In genomic region chr11:57776577-57776976, GRCh38 we compare ENCODE assay signal across 12 cellular contexts. TPM values are rescaled to one million over a fixed set of nuclear protein-coding genes. Genes with fewer than 3 reads are reported as not detected.
DNase-seq lines count a peak whose midpoint lies in the region; ATAC-seq, FAIRE-seq and TF ChIP-seq lines count a peak whose summit lies in the region.
"Had no signal": no experiment of that assay in that cellular context is flagged by ENCODE, and none has a peak within 500 bp of the region (broad histone marks: within the 10 kb centered on the region; RNA-seq: fewer than 3 reads in every experiment).

No MANE protein-coding gene starts in this region.

- peaks cover 58% of the 10 kb centered on the region for H3F3A ChIP-seq in GM23248 (ENCODE audit: insufficient read depth)

- peak overlapping the region; percentile 37 for H3K4me2 ChIP-seq in GM23248 (ENCODE audit: unreplicated experiment)

- H3K4me3 Mint-ChIP-seq in brain: peak overlapping the region; percentile 37 to 83 (median 78)
- H3K4me3 Mint-ChIP-seq: activated T-cell treated with anti-CD3 and anti-CD28 coated beads, Interleukin-2, amount 50 U/mL, for 24 hours; CD4-positive, CD25-positive, alpha-beta regulatory T cell had no signal

- H3K9ac ChIP-seq in GM23248 (0 out of 2 replicates have a peak overlapping the region, but pooled peaks have one; percentile 79), kidney (ENCODE audit: low read length in 2 of 2) (no peak overlapping the region)

- peaks cover 35% of the 10 kb centered on the region for H3K36me3 Mint-ChIP-seq in brain

- H2AFZ ChIP-seq in GM23248: no peak overlapping the region

- H3K9me3 ChIP-seq in GM23248 (ENCODE audit: low read depth) (no peaks in the 10 kb centered on the region), kidney (ENCODE audit: control insufficient read depth in 1 of 2, low read length in 2 of 2) (no peaks in the 10 kb centered on the region)

- peaks cover 97% of the 10 kb centered on the region for H3K4me1 Mint-ChIP-seq in brain

- H3K27ac ChIP-seq in GM23248 (peak overlapping the region; percentile 93), kidney (ENCODE audit: low read depth in 2 of 2, low read length in 2 of 2) (peak overlapping the region; percentile 52 to 80), skin epidermis (peak overlapping the region in 19 of 21 experiments; percentile 1 to 89 (median 63))

- intact Hi-C loops in kidney (cut with DNase I): no loop called here

- no peaks in the 10 kb centered on the region for H3K9me3 Mint-ChIP-seq in brain
- H3K9me3 Mint-ChIP-seq: activated T-cell treated with anti-CD3 and anti-CD28 coated beads, Interleukin-2, amount 50 U/mL, for 24 hours had no signal

- peaks cover 40% of the 10 kb centered on the region; the same call in 1 of the 2 replicates for H4K20me1 ChIP-seq in GM23248 (ENCODE audit: insufficient read depth)

- ATAC-seq in HG03196 (IDR thresholded peaks at IDR 0.05; ENCODE audit: unreplicated experiment): no peak

- H3K9me2 ChIP-seq in GM23248 (ENCODE audit: insufficient read depth): no peaks in the 10 kb centered on the region

- H3K27ac Mint-ChIP-seq in brain: peak overlapping the region; percentile 25 to 99 (median 96)
- H3K27ac Mint-ChIP-seq: activated T-cell treated with anti-CD3 and anti-CD28 coated beads, Interleukin-2, amount 50 U/mL, for 24 hours had no signal

- H3K4me1 ChIP-seq in GM23248 (ENCODE audit: insufficient read depth) (peaks cover 61% of the 10 kb centered on the region), kidney (ENCODE audit: control insufficient read depth in 1 of 2, insufficient read depth in 1 of 2, low read depth in 1 of 2, low read length in 2 of 2) (peaks cover 71 to 76% of the 10 kb centered on the region in 2 donors)

- H3K4me3 ChIP-seq in GM23248 (no peak overlapping the region), kidney (ENCODE audit: low read length in 2 of 2) (peak overlapping the region in 1 of 2 donors; percentile 5), skin epidermis (no peak overlapping the region)

- TF ChIP-seq CTCF in brain (conservative IDR thresholded peaks at IDR 0.05) (no peak), kidney (IDR thresholded peaks at IDR 0.05; ENCODE audit: borderline replicate concordance, extremely low read depth, insufficient read depth) (no peak)

- DNase-seq in GM23248 (no peak), kidney (no peak), NOMO-1 (lab: John Stamatoyannopoulos, UW; ENCODE audit: unreplicated experiment in 2 of 2) (no peak), glomerular visceral epithelial cell (ENCODE audit: extremely low spot score) (no peak), NCI-H345 (lab: John Stamatoyannopoulos, UW) (no peak)
- DNase-seq: activated T-cell treated with anti-CD3 and anti-CD28 coated beads, Interleukin-2, amount 50 U/mL, for 24 hours; CD4-positive, CD25-positive, alpha-beta regulatory T cell; NCI-H1694; stimulated activated CD4-positive, alpha-beta T cell treated with anti-CD3 and anti-CD28 coated beads, Interleukin-4, amount 100 ng/mL, for 1 hour had no signal

- H3K36me3 ChIP-seq in GM23248 (ENCODE audit: low read depth) (0 out of 2 replicates have a peak, but pooled peaks cover 3% of the 10 kb centered on the region), kidney (ENCODE audit: control insufficient read depth in 1 of 2, insufficient read depth in 2 of 2, low read length in 2 of 2) (no peaks in the 10 kb centered on the region)

- H3K27me3 ChIP-seq in GM23248 (replicated peaks; ENCODE audit: insufficient read depth): no peaks in the 10 kb centered on the region

- whole genome bisulfite sequencing in GM23248 (ENCODE audit: low coverage in 1 of 2, low lambda C conversion rate in 2 of 2, missing lambda C conversion rate in 2 of 2), 2 experiments: 80 to 94% methylated on average over 1 of the region's 1 CpG

- in situ Hi-C loops in GM23248 (cut with MboI): no loop called here

- H3K79me2 ChIP-seq in GM23248 (ENCODE audit: insufficient read depth): peaks cover 97% of the 10 kb centered on the region

- no peak for FAIRE-seq in kidney (lab: Jason Lieb, UNC)

- H3K27me3 Mint-ChIP-seq in brain: no peaks in the 10 kb centered on the region
- H3K27me3 Mint-ChIP-seq: activated T-cell treated with anti-CD3 and anti-CD28 coated beads, Interleukin-2, amount 50 U/mL, for 24 hours; CD4-positive, CD25-positive, alpha-beta regulatory T cell had no signal

RNA-seq across cellular contexts. Expression of gene CTNND1, which starts 15.0 kb away (rescaled TPM):
- 94.2 and 101 TPM in 2 replicates for total RNA-seq in GM23248 (2014; rRNA removed; shearing (Covaris generic))
- 64.5 and 66.9 TPM in 2 replicates for polyA plus RNA-seq in GM23248 (2016; fragmentation: Nextera tagmentation; extraction: Ambion mirVana)
- polyA plus RNA-seq in brain (ENCODE audit: insufficient read depth, low read depth, low replicate concordance): 79.0 TPM
- 272 TPM for total RNA-seq in kidney
- polyA plus RNA-seq in kidney (ENCODE audit: insufficient read depth, low read depth, low replicate concordance): 52.7 TPM

RNA-seq across cellular contexts. Expression of gene BTBD18, which starts 25.0 kb away (rescaled TPM):
- not detected in 2 replicates for total RNA-seq in GM23248 (2014; rRNA removed; shearing (Covaris generic))
- polyA plus RNA-seq in GM23248 (2016; fragmentation: Nextera tagmentation; extraction: Ambion mirVana) (0.10 TPM in 1 of 2 replicates, not detected in the other), brain (ENCODE audit: insufficient read depth, low read depth, low replicate concordance) (not detected), kidney (ENCODE audit: insufficient read depth, low read depth, low replicate concordance) (not detected)
- total RNA-seq in kidney: not detected
- total RNA-seq: CD4-positive, CD25-positive, alpha-beta regulatory T cell had no signal

RNA-seq across cellular contexts. Expression of gene SELENOH, which starts 35.3 kb away (rescaled TPM):
- total RNA-seq in GM23248 (2014; rRNA removed; shearing (Covaris generic)): 96.6 and 123 TPM in 2 replicates
- polyA plus RNA-seq in GM23248 (2016; fragmentation: Nextera tagmentation; extraction: Ambion mirVana) (181 and 184 TPM in 2 replicates), brain (ENCODE audit: insufficient read depth, low read depth, low replicate concordance) (134 TPM), kidney (ENCODE audit: insufficient read depth, low read depth, low replicate concordance) (159 TPM)
- 115 TPM for total RNA-seq in kidney
